Comparison of ENCODE assay signal across 1 cellular context in genomic region chr12:113222730-113223531, GRCh38.
TF ChIP-seq lines count a peak whose summit lies in the region.

No MANE protein-coding gene starts in this region.

TF ChIP-seq in K562, 482 proteins besides CTCF, POLR2A, EP300 and RAD21:
- TF ChIP-seq PHF21A (IDR thresholded peaks at IDR 0.05; ENCODE audit: borderline replicate concordance, low read depth): peak; percentile 78; the same call in 1 of the 2 replicates
- TF ChIP-seq CBX5 (IDR thresholded peaks at IDR 0.05; ENCODE audit: borderline replicate concordance, low read depth): no peak
- peak; percentile 76 for TF ChIP-seq ZNF316 (IDR thresholded peaks at IDR 0.05)
- TF ChIP-seq SMAD4 (CRISPR knock-in tag; conservative IDR thresholded peaks at IDR 0.05): 0 out of 2 replicates have a peak, but pooled peaks have one; percentile 18
- TF ChIP-seq KDM1A (IDR thresholded peaks at IDR 0.05): peak; percentile 77 to 79
- TF ChIP-seq, protein P1, sequence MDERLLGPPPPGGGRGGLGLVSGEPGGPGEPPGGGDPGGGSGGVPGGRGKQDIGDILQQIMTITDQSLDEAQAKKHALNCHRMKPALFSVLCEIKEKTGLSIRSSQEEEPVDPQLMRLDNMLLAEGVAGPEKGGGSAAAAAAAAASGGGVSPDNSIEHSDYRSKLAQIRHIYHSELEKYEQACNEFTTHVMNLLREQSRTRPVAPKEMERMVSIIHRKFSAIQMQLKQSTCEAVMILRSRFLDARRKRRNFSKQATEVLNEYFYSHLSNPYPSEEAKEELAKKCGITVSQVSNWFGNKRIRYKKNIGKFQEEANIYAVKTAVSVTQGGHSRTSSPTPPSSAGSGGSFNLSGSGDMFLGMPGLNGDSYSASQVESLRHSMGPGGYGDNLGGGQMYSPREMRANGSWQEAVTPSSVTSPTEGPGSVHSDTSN (CRISPR knock-in tag; IDR thresholded peaks at IDR 0.05; ENCODE audit: low read depth): no peak
- TF ChIP-seq, protein P1 (tag; conservative IDR thresholded peaks at IDR 0.05; ENCODE audit: low read depth): 0 out of 2 replicates have a peak, but pooled peaks have one; percentile 25
- TF ChIP-seq HLTF (IDR thresholded peaks at IDR 0.05): no peak
- no peak for TF ChIP-seq POLR3A (IDR thresholded peaks at IDR 0.05; ENCODE audit: borderline replicate concordance, extremely low read depth, insufficient read depth, insufficient read length)
- TF ChIP-seq HMBOX1 (IDR thresholded peaks at IDR 0.05): 0 out of 2 replicates have a peak, but pooled peaks have one; percentile 31
- peak; percentile 62 for TF ChIP-seq MEIS2 (IDR thresholded peaks at IDR 0.05; ENCODE audit: partially characterized antibody)
- TF ChIP-seq NR2C2 (CRISPR knock-in tag; IDR thresholded peaks at IDR 0.05): no peak
- TF ChIP-seq NR2C2 (tag; IDR thresholded peaks at IDR 0.05): peak; percentile 50
- no peak for TF ChIP-seq RHOXF2B (CRISPR knock-in tag; conservative IDR thresholded peaks at IDR 0.05)
- peak; percentile 25; the same call in 1 of the 2 replicates for TF ChIP-seq ZNF384 (IDR thresholded peaks at IDR 0.05; ENCODE audit: low read depth, low read length)
- TF ChIP-seq C11orf30 (IDR thresholded peaks at IDR 0.05; ENCODE audit: low read depth): peak; percentile 43; the same call in 1 of the 2 replicates
- peak; percentile 41 for TF ChIP-seq NFIC (IDR thresholded peaks at IDR 0.05)
- TF ChIP-seq FOXA3 (CRISPR knock-in tag; conservative IDR thresholded peaks at IDR 0.05 in 1 of 2, IDR thresholded peaks at IDR 0.05 in 1 of 2): peak in 1 of 2 experiments; percentile 76; a peak in 2 of 4 replicates
- TF ChIP-seq SMARCC2 (IDR thresholded peaks at IDR 0.05; ENCODE audit: low read depth): 0 out of 2 replicates have a peak, but pooled peaks have one; percentile 27
- peak; percentile 37; the same call in 1 of the 2 replicates for TF ChIP-seq NR2C1 (IDR thresholded peaks at IDR 0.05)
- peak; percentile 47 for TF ChIP-seq NR2C1 (tag; IDR thresholded peaks at IDR 0.05)
- TF ChIP-seq ZNF766 (CRISPR knock-in tag; conservative IDR thresholded peaks at IDR 0.05): peak; percentile 97
